18 cellular contexts compared by ENCODE assay signal in the genomic region with DNA sequence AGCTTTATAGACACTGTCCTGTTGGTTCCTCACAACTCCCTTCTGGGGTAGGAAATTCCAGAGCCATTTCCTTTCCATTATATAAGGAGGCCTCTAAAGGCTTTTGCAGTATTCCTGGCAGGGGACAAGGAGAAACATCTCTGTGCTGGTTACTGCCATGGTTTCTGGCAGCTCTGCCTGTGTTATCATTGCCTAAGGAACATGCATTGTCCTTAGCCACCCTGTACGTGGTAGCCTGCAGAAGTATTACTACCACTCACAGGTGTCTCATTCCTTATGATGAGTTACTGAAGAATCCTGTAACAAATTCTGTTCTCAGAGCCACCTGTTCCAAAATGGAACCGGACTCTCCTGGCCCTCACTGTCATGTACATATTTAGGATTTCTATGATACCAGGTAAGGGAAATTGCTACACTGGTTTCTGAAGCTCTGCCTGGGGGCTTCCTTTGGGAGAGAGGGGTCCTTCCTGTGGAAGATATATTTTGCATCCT.
"Had no signal": no experiment of that assay in that cellular context is flagged by ENCODE, and none has a peak within 500 bp of the region (broad histone marks: within the 10 kb centered on the region; RNA-seq: fewer than 3 reads in every experiment).

No MANE protein-coding gene starts in this region.

- H3K27me3 Mint-ChIP-seq: activated CD4-positive, alpha-beta memory T cell treated with anti-CD3 and anti-CD28 coated beads, Interleukin-2, amount 10 ng/mL, durations not matched to agents 7 days and 5 days; activated CD4-positive, alpha-beta T cell treated with anti-CD3 and anti-CD28 coated beads for 36 hours had no signal

- H3K27ac Mint-ChIP-seq: activated CD4-positive, alpha-beta memory T cell treated with anti-CD3 and anti-CD28 coated beads, Interleukin-2, amount 10 ng/mL, durations not matched to agents 7 days and 5 days; activated CD4-positive, alpha-beta T cell treated with anti-CD3 and anti-CD28 coated beads for 36 hours; effector memory CD8-positive, alpha-beta T cell; natural killer cell; T-cell had no signal

- DNase-seq: activated CD4-positive, alpha-beta memory T cell treated with anti-CD3 and anti-CD28 coated beads, Interleukin-2, amount 10 ng/mL, durations not matched to agents 7 days and 5 days; activated gamma-delta T cell treated with Interleukin-2 at 50 U/mL for 16 hours; activated T-cell treated with anti-CD3 and anti-CD28 coated beads, Interleukin-2, amount 50 U/mL, for 48 hours; colonic mucosa; effector memory CD8-positive, alpha-beta T cell; natural killer cell; occipital lobe; psoas muscle; sigmoid colon; SJCRH30; stimulated activated CD4-positive, alpha-beta T cell treated with anti-CD3 and anti-CD28 coated beads, Interleukin-2, amount 100 ng/mL, for 48 hours; stimulated activated naive CD4-positive, alpha-beta T cell treated with Interleukin-2 at 50 U/mL for 16 hours; T-cell; T1000 had no signal

- H3K9me3 ChIP-seq: colonic mucosa, psoas muscle, sigmoid colon, SJCRH30 had no signal

- H3K36me3 ChIP-seq: colonic mucosa had no signal

- ATAC-seq: effector memory CD8-positive, alpha-beta T cell; natural killer cell; T-cell had no signal

- H3K9me3 Mint-ChIP-seq: activated CD4-positive, alpha-beta memory T cell treated with anti-CD3 and anti-CD28 coated beads, Interleukin-2, amount 10 ng/mL, durations not matched to agents 7 days and 5 days; effector memory CD8-positive, alpha-beta T cell; natural killer cell; T-cell had no signal

- H3K36me3 Mint-ChIP-seq: natural killer cell, T-cell had no signal

- H3K4me1 ChIP-seq: colonic mucosa had no signal

- H3K27me3 ChIP-seq: colonic mucosa, sigmoid colon, SJCRH30 had no signal

- H3K27ac ChIP-seq: colonic mucosa, epithelial cell of prostate, SJCRH30 had no signal

- H3K4me3 ChIP-seq: colonic mucosa, lung, psoas muscle, sigmoid colon, SJCRH30 had no signal

- H3K4me3 Mint-ChIP-seq: activated CD4-positive, alpha-beta memory T cell treated with anti-CD3 and anti-CD28 coated beads, Interleukin-2, amount 10 ng/mL, durations not matched to agents 7 days and 5 days; activated CD4-positive, alpha-beta T cell treated with anti-CD3 and anti-CD28 coated beads for 36 hours; effector memory CD8-positive, alpha-beta T cell; natural killer cell; T-cell had no signal

- FAIRE-seq: astrocyte had no signal
